ENCODE assay signal across 10 cellular contexts in the genomic region with DNA sequence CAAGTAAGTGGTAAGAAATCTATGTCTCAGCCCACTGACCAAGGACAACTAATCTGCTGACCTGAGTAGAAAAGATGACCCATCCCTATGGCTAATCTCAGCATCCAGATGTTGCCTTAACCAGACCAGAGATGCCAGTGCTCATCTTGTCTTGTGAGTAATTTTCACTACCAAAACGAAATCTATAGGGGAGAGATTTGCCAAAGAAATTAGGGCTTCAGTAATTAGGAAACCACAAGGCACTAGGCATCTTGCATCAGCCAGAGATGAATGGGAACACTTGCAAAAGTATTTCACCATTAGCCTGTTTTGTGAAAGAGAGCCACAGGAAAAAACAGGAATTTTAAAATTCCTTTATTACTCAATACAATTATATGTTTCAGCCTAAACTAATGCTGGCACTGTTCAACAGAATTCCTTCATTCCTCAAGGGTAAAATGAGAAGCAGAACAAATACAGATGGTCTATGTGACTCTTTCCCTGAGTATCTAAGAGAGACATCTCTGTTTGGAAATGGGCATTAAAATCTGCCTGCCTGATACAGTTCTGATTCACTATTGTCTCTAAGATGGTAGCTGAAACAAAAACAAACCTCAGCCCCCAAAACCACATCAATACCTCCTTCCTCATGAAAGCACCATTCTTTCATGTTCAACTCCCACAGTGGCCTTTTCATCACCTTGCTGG.
A peak's percentile ranks its signal among the peaks of the same experiment; 100 is the strongest.
DNase-seq lines count a peak whose midpoint lies in the region; ATAC-seq and TF ChIP-seq lines count a peak whose summit lies in the region.
"Had no signal": no experiment of that assay in that cellular context is flagged by ENCODE, and none has a peak within 500 bp of the region (broad histone marks: within the 10 kb centered on the region; RNA-seq: fewer than 3 reads in every experiment).

No MANE protein-coding gene starts in this region.

- H3K4me2 ChIP-seq in PC-3 (ENCODE audit: low read length): no peak overlapping the region

- H3K27me3 ChIP-seq in RWPE2 (ENCODE audit: insufficient read depth, poor library complexity, severe bottlenecking) (no peaks in the 10 kb centered on the region), PC-3 (ENCODE audit: low read length) (no peaks in the 10 kb centered on the region)

- H3K4me1 ChIP-seq in RWPE2 (ENCODE audit: insufficient read depth, poor library complexity, severe bottlenecking) (peaks cover 19% of the 10 kb centered on the region), PC-3 (ENCODE audit: insufficient read depth, low read length) (peaks cover 15% of the 10 kb centered on the region)

- intact Hi-C loops in PC-3 (cut with micrococcal nuclease): no loop called here

- ATAC-seq in GM19463 (IDR thresholded peaks at IDR 0.05; ENCODE audit: unreplicated experiment) (peak; percentile 44), RWPE2 (ENCODE audit: low read depth) (peak; percentile 90), PC-3 (no peak)

- H3K9me3 ChIP-seq in RWPE2 (ENCODE audit: severe bottlenecking) (no peaks in the 10 kb centered on the region), PC-3 (ENCODE audit: low read length) (no peaks in the 10 kb centered on the region)

- H3K79me2 ChIP-seq in PC-3 (ENCODE audit: low read length): peaks cover 62% of the 10 kb centered on the region

- CTCF ChIA-PET in PC-3 (lab: Charles Lee): no interaction called here

- no peaks in the 10 kb centered on the region for H3K9me2 ChIP-seq in PC-3 (replicated peaks; ENCODE audit: low read length)

- H3K27ac ChIP-seq in RWPE2 (ENCODE audit: poor library complexity, severe bottlenecking): peak overlapping the region; percentile 24
- H3K27ac ChIP-seq in PC-3 (ENCODE audit: low read length): no peak overlapping the region

- no peaks in the 10 kb centered on the region for H4K20me1 ChIP-seq in PC-3 (ENCODE audit: low read length)

- no TSS peak for BruUV-seq in PC-3 (replicated peaks; lab: Mats Ljungman, UMichigan)

- no peak overlapping the region for H3K9ac ChIP-seq in PC-3 (ENCODE audit: low read length)

- POLR2A ChIA-PET in PC-3 (lab: Charles Lee; ENCODE audit: unreplicated experiment): no interaction called here

- no peaks in the 10 kb centered on the region for H3F3A ChIP-seq in PC-3 (ENCODE audit: low read length, unreplicated experiment)

- no peaks in the 10 kb centered on the region for H3K36me3 ChIP-seq in RWPE2 (ENCODE audit: low read depth)
- H3K36me3 ChIP-seq in PC-3 (ENCODE audit: low read depth, low read length): no peaks in the 10 kb centered on the region

- H3K4me3 ChIP-seq in RWPE2 (ENCODE audit: severe bottlenecking) (no peak overlapping the region), fibroblast of pulmonary artery (replicated peaks; ENCODE audit: low read depth, low read length) (no peak overlapping the region), PC-3 (ENCODE audit: low read length) (no peak overlapping the region)

- TF ChIP-seq CTCF in RWPE2 (IDR thresholded peaks at IDR 0.05; ENCODE audit: poor library complexity, severe bottlenecking) (no peak), fibroblast of pulmonary artery (IDR thresholded peaks at IDR 0.05; ENCODE audit: low read length, missing control alignments) (no peak), PC-3 (conservative IDR thresholded peaks at IDR 0.05; ENCODE audit: low read depth, low read length) (no peak)

- DNase-seq in AG20443 (ENCODE audit: low spot score) (peak; percentile 77), RWPE2 (ENCODE audit: low spot score) (no peak), fibroblast of pulmonary artery (ENCODE audit: low read depth) (peak; percentile 88), PC-3 (no peak), retina (no peak), NCI-H2171 treated with DMSO at 0.1 percent for 48 hours (lab: John Stamatoyannopoulos, UW) (no peak)
- DNase-seq in stimulated activated CD8-positive, alpha-beta memory T cell treated with anti-CD3 and anti-CD28 coated beads, Interleukin-4, amount 100 ng/mL, for 48 hours: no peak
- DNase-seq: effector CD8-positive, alpha-beta T cell; Karpas-422 had no signal

- no peak overlapping the region for H2AFZ ChIP-seq in PC-3 (ENCODE audit: low read length)

Comparison
In these comparisons a context has a peak if more than half of its experiments do, and no peak if none do; other contexts are left out.
1. DNase-seq: peak in AG20443 (single experiment) and fibroblast of pulmonary artery (single experiment); none in RWPE2 (single experiment), PC-3 (single experiment), retina (single experiment), NCI-H2171 treated with DMSO at 0.1 percent for 48 hours (single experiment) and stimulated activated CD8-positive, alpha-beta memory T cell treated with anti-CD3 and anti-CD28 coated beads, Interleukin-4, amount 100 ng/mL, for 48 hours (single experiment).